Comparison of ENCODE assay signal across 8 cellular contexts in genomic region chr2:238158807-238159539, GRCh38. TPM values are rescaled to one million over a fixed set of nuclear protein-coding genes. Genes with fewer than 3 reads are reported as not detected.
A peak's percentile ranks its signal among the peaks of the same experiment; 100 is the strongest.
DNase-seq lines count a peak whose midpoint lies in the region; ATAC-seq and TF ChIP-seq lines count a peak whose summit lies in the region.

ERFE (plus strand) TSS chr2:238158970; CDS start chr2:238159008, 38 bp downstream.

- H3K4me3 ChIP-seq in SJSA1 (peak within 1 kb of the TSS; percentile 45), astrocyte of the cerebellum (ENCODE audit: low read depth, low read length) (peak within 1 kb of the TSS; percentile 20), iPS-20b (ENCODE audit: low read length) (peak within 1 kb of the TSS; percentile 71; the same call in 1 of the 2 replicates)

- H3K36me3 ChIP-seq in SJSA1: no peaks in the 10 kb centered on the region
- no peaks in the 10 kb centered on the region for H3K36me3 ChIP-seq in iPS-20b (ENCODE audit: insufficient read depth, low read depth, low read length)

- H3K4me3 Mint-ChIP-seq in HFFc6: peak within 1 kb of the TSS; percentile 47; the same call in 1 of the 2 replicates

- TF ChIP-seq CTCF in HFFc6 (IDR thresholded peaks at IDR 0.05): peak; percentile 71
- TF ChIP-seq CTCF in astrocyte of the cerebellum (IDR thresholded peaks at IDR 0.05; ENCODE audit: low read depth, low read length, missing control alignments): peak; percentile 30

- no peaks in the 10 kb centered on the region for H3K36me3 Mint-ChIP-seq in HFFc6 (ENCODE audit: low read depth)

- in situ Hi-C loops in astrocyte of the cerebellum (cut with HindIII; ENCODE audit: low sequenced_read_pairs): no loop called here

- H3K27ac Mint-ChIP-seq in HFFc6: no peak within 1 kb of the TSS

- H3K4me1 ChIP-seq in SJSA1 (replicated peaks) (peaks cover 18% of the 10 kb centered on the region), iPS-20b (ENCODE audit: insufficient read depth, low read length) (peaks cover 3% of the 10 kb centered on the region; the same call in 1 of the 2 replicates)

- ATAC-seq in GM19455 (IDR thresholded peaks at IDR 0.05; ENCODE audit: unreplicated experiment): no peak

- H3K27me3 Mint-ChIP-seq in HFFc6 (ENCODE audit: insufficient read depth): no peaks in the 10 kb centered on the region; the same call in 1 of the 2 replicates

- H3K27ac ChIP-seq in SJSA1: no peak within 1 kb of the TSS
- no peak within 1 kb of the TSS for H3K27ac ChIP-seq in iPS-20b (ENCODE audit: low read length)

- no peak within 1 kb of the TSS; the same call in 1 of the 2 replicates for H3K9ac ChIP-seq in iPS-20b (ENCODE audit: low read depth, low read length)

- DNase-seq in DMS53 (lab: John Stamatoyannopoulos, UW) (peak; percentile 81), HFFc6 (no peak), SJSA1 (ENCODE audit: low read depth in 1 of 2, low spot score in 2 of 2) (no peak), astrocyte of the cerebellum (ENCODE audit: low read depth) (no peak), SW480 (ENCODE audit: low spot score) (no peak)
- DNase-seq in stimulated activated CD4-positive, alpha-beta T cell treated with anti-CD3 and anti-CD28 coated beads, Interleukin-1b, Interleukin-23, amount 100 ng/mL, for 48 hours: peak; percentile 53

- H3K9me3 Mint-ChIP-seq in HFFc6: no peaks in the 10 kb centered on the region; the same call in 1 of the 2 replicates

- H3K4me1 Mint-ChIP-seq in HFFc6 (ENCODE audit: low read depth): peaks cover 10% of the 10 kb centered on the region

- H3K9me3 ChIP-seq in SJSA1 (replicated peaks) (no peaks in the 10 kb centered on the region; the same call in 1 of the 2 replicates), iPS-20b (ENCODE audit: insufficient read depth, low read depth, low read length) (no peaks in the 10 kb centered on the region)

- H3K27me3 ChIP-seq in SJSA1 (replicated peaks): no peaks in the 10 kb centered on the region
- H3K27me3 ChIP-seq in iPS-20b (ENCODE audit: insufficient read depth, low read length): peaks cover 70% of the 10 kb centered on the region

RNA-seq across cellular contexts. Expression of gene ERFE, which starts in this region (rescaled TPM):
- under 1 TPM in 5 of 6 experiments, not detected in 1; 0.19 to 0.46 (median 0.41) TPM for total RNA-seq in HFFc6 (2021; fragmentation: NEBNext Ultra II Directional; extraction: Animal tissue kit (Norgen Biotek cat#: 25700))
- 8.4 and 14.9 TPM in 2 replicates for total RNA-seq in SJSA1 (2014; rRNA removed; shearing (Covaris generic))

Comparison
In these comparisons a context has a peak if more than half of its experiments do, and no peak if none do; other contexts are left out.
1. DNase-seq: peak in DMS53 (single experiment) and stimulated activated CD4-positive, alpha-beta T cell treated with anti-CD3 and anti-CD28 coated beads, Interleukin-1b, Interleukin-23, amount 100 ng/mL, for 48 hours (single experiment); none in HFFc6 (single experiment), SJSA1 (0 of 2), astrocyte of the cerebellum (single experiment) and SW480 (single experiment).
2. H3K4me3 ChIP-seq: peak in every context shown above with its lines; median percentile 71 in iPS-20b; 45 in SJSA1; 20 in astrocyte of the cerebellum.